2 cellular contexts compared by ENCODE assay signal in the genomic region with DNA sequence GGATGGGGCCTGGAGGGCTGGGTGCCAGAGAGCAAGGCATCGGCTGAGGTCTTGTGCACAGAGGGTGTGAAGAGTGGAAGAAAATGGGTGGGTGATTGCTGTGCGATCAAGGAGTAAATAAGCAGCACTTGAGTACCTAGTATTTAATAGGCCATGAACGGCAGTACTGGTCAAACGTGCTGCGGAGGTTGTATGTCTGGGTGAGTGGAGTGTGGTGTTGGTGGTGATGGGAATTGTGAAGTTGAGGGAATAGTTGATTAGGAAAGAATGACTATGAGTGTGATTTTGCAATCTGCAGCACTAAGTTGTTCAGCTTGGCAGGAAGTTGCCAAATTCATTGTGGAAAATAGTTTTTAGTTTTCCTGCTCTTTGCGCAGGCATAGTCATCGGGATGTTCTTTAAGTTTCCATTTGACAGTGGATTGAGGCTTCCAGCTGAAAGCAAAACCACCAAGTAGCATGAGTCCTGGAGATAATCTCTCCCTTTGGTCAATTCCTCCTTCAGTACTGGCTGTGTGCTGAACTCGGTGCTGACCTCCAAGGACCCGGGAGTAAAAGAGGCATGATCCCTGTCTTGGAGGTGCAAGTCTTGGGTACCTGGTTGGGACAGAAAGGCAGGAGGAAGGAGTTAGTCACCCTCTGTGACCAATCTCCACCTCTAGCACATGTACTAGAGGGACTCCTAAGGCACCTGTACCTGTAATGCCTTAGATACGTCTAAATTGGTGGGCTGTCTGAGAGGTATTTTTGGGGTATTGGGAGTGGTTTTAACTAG.
TF ChIP-seq lines count a peak whose summit lies in the region.

No MANE protein-coding gene starts in this region.

TF ChIP-seq in A549, 52 proteins besides CTCF, POLR2A, EP300 and RAD21 (continued from another document):
- TF ChIP-seq ZSCAN20 (CRISPR knock-in tag; IDR thresholded peaks at IDR 0.05) (no peak), POLR2AphosphoS2 (conservative IDR thresholded peaks at IDR 0.05; ENCODE audit: low read length) (no peak), KDM5A (IDR thresholded peaks at IDR 0.05) (no peak), NR3C1 (IDR thresholded peaks at IDR 0.05) (no peak), TFCP2L1 (CRISPR knock-in tag; IDR thresholded peaks at IDR 0.05) (no peak), MAZ (IDR thresholded peaks at IDR 0.05; ENCODE audit: borderline replicate concordance, low read depth, low read length) (no peak), ESRRA (IDR thresholded peaks at IDR 0.05; ENCODE audit: borderline replicate concordance, low read length) (no peak), MAFK (IDR thresholded peaks at IDR 0.05; ENCODE audit: partially characterized antibody) (no peak), JUN (IDR thresholded peaks at IDR 0.05) (no peak), ZC3H11A (IDR thresholded peaks at IDR 0.05) (no peak), REST (IDR thresholded peaks at IDR 0.05) (no peak), E2F6 (IDR thresholded peaks at IDR 0.05; ENCODE audit: borderline replicate concordance, low read depth) (no peak)
- TF ChIP-seq, protein P1, sequence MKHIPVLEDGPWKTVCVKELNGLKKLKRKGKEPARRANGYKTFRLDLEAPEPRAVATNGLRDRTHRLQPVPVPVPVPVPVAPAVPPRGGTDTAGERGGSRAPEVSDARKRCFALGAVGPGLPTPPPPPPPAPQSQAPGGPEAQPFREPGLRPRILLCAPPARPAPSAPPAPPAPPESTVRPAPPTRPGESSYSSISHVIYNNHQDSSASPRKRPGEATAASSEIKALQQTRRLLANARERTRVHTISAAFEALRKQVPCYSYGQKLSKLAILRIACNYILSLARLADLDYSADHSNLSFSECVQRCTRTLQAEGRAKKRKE (CRISPR knock-in tag; IDR thresholded peaks at IDR 0.05; ENCODE audit: low read depth) = no peak
- TF ChIP-seq, protein P2, sequence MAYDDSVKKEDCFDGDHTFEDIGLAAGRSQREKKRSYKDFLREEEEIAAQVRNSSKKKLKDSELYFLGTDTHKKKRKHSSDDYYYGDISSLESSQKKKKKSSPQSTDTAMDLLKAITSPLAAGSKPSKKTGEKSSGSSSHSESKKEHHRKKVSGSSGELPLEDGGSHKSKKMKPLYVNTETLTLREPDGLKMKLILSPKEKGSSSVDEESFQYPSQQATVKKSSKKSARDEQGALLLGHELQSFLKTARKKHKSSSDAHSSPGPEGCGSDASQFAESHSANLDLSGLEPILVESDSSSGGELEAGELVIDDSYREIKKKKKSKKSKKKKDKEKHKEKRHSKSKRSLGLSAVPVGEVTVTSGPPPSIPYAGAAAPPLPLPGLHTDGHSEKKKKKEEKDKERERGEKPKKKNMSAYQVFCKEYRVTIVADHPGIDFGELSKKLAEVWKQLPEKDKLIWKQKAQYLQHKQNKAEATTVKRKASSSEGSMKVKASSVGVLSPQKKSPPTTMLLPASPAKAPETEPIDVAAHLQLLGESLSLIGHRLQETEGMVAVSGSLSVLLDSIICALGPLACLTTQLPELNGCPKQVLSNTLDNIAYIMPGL (CRISPR knock-in tag; IDR thresholded peaks at IDR 0.05; ENCODE audit: borderline replicate concordance) = no peak

TF ChIP-seq in IMR-90, 13 proteins besides CTCF, POLR2A, EP300 and RAD21 (continued from another document):
- TF ChIP-seq USF2 (IDR thresholded peaks at IDR 0.05; ENCODE audit: low read depth, low read length) (no peak), CHD1 (IDR thresholded peaks at IDR 0.05; ENCODE audit: low read depth, low read length) (peak; percentile 33; the same call in 1 of the 2 replicates), RFX5 (IDR thresholded peaks at IDR 0.05; ENCODE audit: low read depth, low read length) (no peak), NFE2L2 (IDR thresholded peaks at IDR 0.05; ENCODE audit: low read depth, low read length) (no peak; the same call in 1 of the 2 replicates), SMC3 (IDR thresholded peaks at IDR 0.05; ENCODE audit: low read depth, low read length) (no peak), BHLHE40 (IDR thresholded peaks at IDR 0.05; ENCODE audit: low read depth, low read length) (peak; percentile 82), MAZ (IDR thresholded peaks at IDR 0.05; ENCODE audit: borderline replicate concordance, low read depth, low read length) (no peak), CEBPB (IDR thresholded peaks at IDR 0.05; ENCODE audit: low read depth, low read length) (peak; percentile 99)
TF ChIP-seq in IMR-90: peak in this region for 5.
